Comparison of ENCODE assay signal across 31 cellular contexts in genomic region chr9:38004809-38005560, GRCh38.
DNase-seq lines count a peak whose midpoint lies in the region; ATAC-seq and FAIRE-seq lines count a peak whose summit lies in the region.
"Had no signal": no experiment of that assay in that cellular context is flagged by ENCODE, and none has a peak within 500 bp of the region (broad histone marks: within the 10 kb centered on the region; RNA-seq: fewer than 3 reads in every experiment).

No MANE protein-coding gene starts in this region.

- no peak overlapping the region for H3K4me3 Mint-ChIP-seq in stimulated activated naive B cell treated with anti-CD40 and anti-IgM and Interleukin-4, amounts not matched to agents 10 μg/mL and 1 μg/mL and 100 μg/mL, for 72 hours
- H3K4me3 Mint-ChIP-seq: activated B cell treated with CpG ODN at 0.5 μM for 24 hours, nephron had no signal

- no peaks in the 10 kb centered on the region for H3K9me3 Mint-ChIP-seq in stimulated activated naive B cell treated with anti-CD40 and anti-IgM and Interleukin-4, amounts not matched to agents 10 μg/mL and 1 μg/mL and 100 μg/mL, for 72 hours
- H3K9me3 Mint-ChIP-seq: activated B cell treated with CpG ODN at 0.5 μM for 24 hours; activated naive CD4-positive, alpha-beta T cell treated with anti-CD3 and anti-CD28 coated beads, Interleukin-2, amount 50 U/mL, for 72 hours; nephron had no signal

- no peak for FAIRE-seq in GM19239 (lab: Jason Lieb, UNC)
- FAIRE-seq: endometrium, keratinocyte, pancreas had no signal

- no peak for DNase-seq in Karpas-422
- peak; percentile 79 for DNase-seq in astrocyte of the hippocampus (ENCODE audit: low read depth, low spot score)
- DNase-seq in fibroblast of gingiva (ENCODE audit: low read depth) = peak; percentile 25
- DNase-seq in stimulated activated naive B cell treated with anti-CD40 and anti-IgM and Interleukin-4, amounts not matched to agents 10 μg/mL and 1 μg/mL and 100 μg/mL, for 72 hours = no peak
- no peak for DNase-seq in cerebellar nuclear complex (lab: John Stamatoyannopoulos, UW)
- DNase-seq in GM19239 (ENCODE audit: insufficient read length, low spot score) = no peak
- DNase-seq: activated B cell treated with CpG ODN at 0.5 μM for 24 hours; activated CD4-positive, alpha-beta T cell treated with anti-CD3 and anti-CD28 coated beads, Interleukin-2, amount 50 U/mL, for 4 hours; activated CD8-positive, alpha-beta memory T cell treated with anti-CD3 and anti-CD28 coated beads, Interleukin-2, amount 50 U/mL, for 4 hours; Caco-2; dermis blood vessel endothelial cell; GF-D8; glutamatergic neuron; GOT3; lower lobe of right lung; NCI-H1048; NCI-H187; NCI-H524 treated with DMSO at 0.1 percent for 48 hours; retina; upper lobe of left lung had no signal

- peak overlapping the region; percentile 16; the same call in 1 of the 2 replicates for H3K9ac ChIP-seq in Karpas-422 (ENCODE audit: low read length)
- H3K9ac ChIP-seq: BLaER1 treated with 17β-estradiol and CSF1 and Interleukin-3, amounts not matched to agents 10 nM and 100 nM had no signal

- peak overlapping the region; percentile 99 for H3K27ac ChIP-seq in Karpas-422 (ENCODE audit: low read length)
- H3K27ac ChIP-seq: BLaER1 treated with 17β-estradiol and CSF1 and Interleukin-3, amounts not matched to agents 10 nM and 100 nM; pancreas; Peyer's patch; SJSA1 had no signal

- peak overlapping the region; percentile 73 for H3K27ac Mint-ChIP-seq in stimulated activated naive B cell treated with anti-CD40 and anti-IgM and Interleukin-4, amounts not matched to agents 10 μg/mL and 1 μg/mL and 100 μg/mL, for 72 hours
- H3K27ac Mint-ChIP-seq: activated B cell treated with CpG ODN at 0.5 μM for 24 hours, nephron had no signal

- H4K20me1 ChIP-seq in Karpas-422 (ENCODE audit: insufficient read depth, low read depth, low read length) = 0 out of 2 replicates have a peak, but pooled peaks cover 4% of the 10 kb centered on the region

- H3K4me1 Mint-ChIP-seq in stimulated activated naive B cell treated with anti-CD40 and anti-IgM and Interleukin-4, amounts not matched to agents 10 μg/mL and 1 μg/mL and 100 μg/mL, for 72 hours = peaks cover 34 to 46% of the 10 kb centered on the region in 2 donors

- H3K9me3 ChIP-seq in Karpas-422 (ENCODE audit: low read length) = no peaks in the 10 kb centered on the region
- H3K9me3 ChIP-seq: BLaER1 treated with 17β-estradiol and CSF1 and Interleukin-3, amounts not matched to agents 10 nM and 100 nM; Caco-2; lower lobe of right lung; mucosa of descending colon; pancreas; Peyer's patch; SJSA1; upper lobe of left lung had no signal

- H3K4me2 ChIP-seq in Karpas-422 (ENCODE audit: low read depth, low read length, poor library complexity, severe bottlenecking) = no peak overlapping the region
- H3K4me2 ChIP-seq: BLaER1 treated with 17β-estradiol and CSF1 and Interleukin-3, amounts not matched to agents 10 nM and 100 nM had no signal

- no peaks in the 10 kb centered on the region for H3K27me3 ChIP-seq in Karpas-422 (ENCODE audit: low read length)
- H3K27me3 ChIP-seq: BLaER1 treated with 17β-estradiol and CSF1 and Interleukin-3, amounts not matched to agents 10 nM and 100 nM; pancreas; Peyer's patch; SJSA1; upper lobe of left lung had no signal

- no peaks in the 10 kb centered on the region for H3K36me3 ChIP-seq in Karpas-422 (ENCODE audit: insufficient read depth, low read length)
- H3K36me3 ChIP-seq: BLaER1 treated with 17β-estradiol and CSF1 and Interleukin-3, amounts not matched to agents 10 nM and 100 nM; lower lobe of right lung; pancreas; Peyer's patch; upper lobe of left lung had no signal

- H3K79me2 ChIP-seq in Karpas-422 (ENCODE audit: low read length) = peaks cover 46% of the 10 kb centered on the region

- no peak for ATAC-seq in stimulated activated naive B cell treated with anti-CD40 and anti-IgM and Interleukin-4, amounts not matched to agents 10 μg/mL and 1 μg/mL and 100 μg/mL, for 72 hours (replicated peaks)
- ATAC-seq in GM18868 (IDR thresholded peaks at IDR 0.05; ENCODE audit: unreplicated experiment) = no peak
- ATAC-seq: activated naive CD4-positive, alpha-beta T cell treated with anti-CD3 and anti-CD28 coated beads, Interleukin-2, amount 50 U/mL, for 72 hours; lower lobe of right lung had no signal

- H3K36me3 Mint-ChIP-seq in stimulated activated naive B cell treated with anti-CD40 and anti-IgM and Interleukin-4, amounts not matched to agents 10 μg/mL and 1 μg/mL and 100 μg/mL, for 72 hours = peaks cover 2 to 5% of the 10 kb centered on the region in 2 donors
- H3K36me3 Mint-ChIP-seq: activated naive CD4-positive, alpha-beta T cell treated with anti-CD3 and anti-CD28 coated beads, Interleukin-2, amount 50 U/mL, for 72 hours had no signal

- H3K9me2 ChIP-seq in Karpas-422 (replicated peaks; ENCODE audit: insufficient read depth, low read length) = no peaks in the 10 kb centered on the region

- no peaks in the 10 kb centered on the region for H3K27me3 Mint-ChIP-seq in stimulated activated naive B cell treated with anti-CD40 and anti-IgM and Interleukin-4, amounts not matched to agents 10 μg/mL and 1 μg/mL and 100 μg/mL, for 72 hours
- H3K27me3 Mint-ChIP-seq: activated B cell treated with CpG ODN at 0.5 μM for 24 hours had no signal

- H3K4me1 ChIP-seq in Karpas-422 (ENCODE audit: low read length) = peaks cover 100% of the 10 kb centered on the region

- no peak overlapping the region for H3K4me3 ChIP-seq in Karpas-422 (ENCODE audit: low read length)
- H3K4me3 ChIP-seq: BLaER1 treated with 17β-estradiol and CSF1 and Interleukin-3, amounts not matched to agents 10 nM and 100 nM; lower lobe of right lung; mucosa of descending colon; pancreas; Peyer's patch; SJSA1; skin epidermis; upper lobe of left lung had no signal

- no peak overlapping the region for H2AFZ ChIP-seq in Karpas-422 (ENCODE audit: low read length)

Comparison
In these comparisons a context has a peak if more than half of its experiments do, and no peak if none do; other contexts are left out.
1. DNase-seq: peak in astrocyte of the hippocampus (single experiment) and fibroblast of gingiva (single experiment); none in Karpas-422 (single experiment), stimulated activated naive B cell treated with anti-CD40 and anti-IgM and Interleukin-4, amounts not matched to agents 10 μg/mL and 1 μg/mL and 100 μg/mL, for 72 hours (single experiment), cerebellar nuclear complex (0 of 2) and GM19239 (single experiment).